Comparison of ENCODE assay signal across 20 cellular contexts in genomic region chrX:10103023-10103422, GRCh38. TPM values are rescaled to one million over a fixed set of nuclear protein-coding genes. Genes with fewer than 3 reads are reported as not detected.
DNase-seq lines count a peak whose midpoint lies in the region; ATAC-seq, FAIRE-seq and TF ChIP-seq lines count a peak whose summit lies in the region.
"Had no signal": no experiment of that assay in that cellular context is flagged by ENCODE, and none has a peak within 500 bp of the region (broad histone marks: within the 10 kb centered on the region; RNA-seq: fewer than 3 reads in every experiment).

No MANE protein-coding gene starts in this region.

- intact Hi-C loops in OCI-LY7 (cut with micrococcal nuclease; ENCODE audit: unreplicated experiment): no loop called here
- intact Hi-C loops in pancreas (cut with DNase I): no loop called here
- intact Hi-C loops in gastrocnemius medialis (cut with DNase I; ENCODE audit: low total_unique reads): no loop called here
- intact Hi-C loops in activated T-helper 1 cell treated with anti-CD3 and anti-CD28 coated beads, Interleukin-12 subunit alpha, Interleukin-12 subunit beta, Interleukin-2, Interleukin-4 antibody, amounts not matched to agents 30 ng/mL and 10 ng/mL and 1 ng/mL, durations not matched to agents 14 hours and 24 hours and 36 hours (cut with micrococcal nuclease): no loop called here

- no peaks in the 10 kb centered on the region for H3K9me3 Mint-ChIP-seq in activated T-helper 1 cell treated with anti-CD3 and anti-CD28 coated beads, Interleukin-12 subunit alpha, Interleukin-12 subunit beta, Interleukin-2, Interleukin-4 antibody, amounts not matched to agents 30 ng/mL and 10 ng/mL and 1 ng/mL, durations not matched to agents 14 hours and 24 hours and 36 hours
- H3K9me3 Mint-ChIP-seq: activated CD4-positive, alpha-beta memory T cell treated with anti-CD3 and anti-CD28 coated beads for 36 hours; CD4-positive, alpha-beta memory T cell; GM23338; stimulated activated memory B cell treated with anti-CD40 and anti-IgM and Interleukin-4, amounts not matched to agents 10 μg/mL and 1 μg/mL and 100 μg/mL, for 72 hours had no signal

- CTCF ChIA-PET in OCI-LY7 (lab: Charles Lee; ENCODE audit: unreplicated experiment): no interaction called here

- no peak for TF ChIP-seq POLR2A in gastrocnemius medialis (IDR thresholded peaks at IDR 0.05)

- H3K27ac ChIP-seq in BLaER1 treated with 17β-estradiol and CSF1 and Interleukin-3, amounts not matched to agents 10 nM and 100 nM: peak overlapping the region in 10 of 11 experiments; percentile 11 to 62 (median 41); a peak in 16 of 22 replicates
- H3K27ac ChIP-seq in OCI-LY7 (ENCODE audit: low read depth, low read length, poor library complexity, severe bottlenecking) (peak overlapping the region; percentile 40), pancreas (peak overlapping the region in 1 of 4 donors; percentile 9), gastrocnemius medialis (no peak overlapping the region)
- H3K27ac ChIP-seq: HL-60, left ventricle myocardium inferior had no signal

- TF ChIP-seq CTCF in OCI-LY7 (conservative IDR thresholded peaks at IDR 0.05; ENCODE audit: low read length) (no peak), epithelial cell of proximal tubule (conservative IDR thresholded peaks at IDR 0.05; ENCODE audit: low read depth, low read length) (no peak), pancreas (IDR thresholded peaks at IDR 0.05) (no peak), gastrocnemius medialis (IDR thresholded peaks at IDR 0.05 in 4 of 5, conservative IDR thresholded peaks at IDR 0.05 in 1 of 5) (no peak)

- H3K4me3 ChIP-seq in BLaER1 treated with 17β-estradiol and CSF1 and Interleukin-3, amounts not matched to agents 10 nM and 100 nM: 0 out of 20 replicates have a peak overlapping the region, but pooled peaks of 1 of the 10 experiments have one; percentile 22
- H3K4me3 ChIP-seq in OCI-LY7 (ENCODE audit: low read depth, low read length, poor library complexity, severe bottlenecking) (no peak overlapping the region), epithelial cell of proximal tubule (ENCODE audit: low read depth, low read length) (no peak overlapping the region), pancreas (no peak overlapping the region), gastrocnemius medialis (no peak overlapping the region)
- H3K4me3 ChIP-seq: GM23338, left ventricle myocardium inferior had no signal

- H3K36me3 ChIP-seq in BLaER1 treated with 17β-estradiol and CSF1 and Interleukin-3, amounts not matched to agents 10 nM and 100 nM: peaks cover 0 to 24% (median 15%) of the 10 kb centered on the region in 11 experiments; a peak in 11 of 22 replicates
- H3K36me3 ChIP-seq in OCI-LY7 (ENCODE audit: insufficient read depth, low read length) (peaks cover 33% of the 10 kb centered on the region), pancreas (no peaks in the 10 kb centered on the region), gastrocnemius medialis (no peaks in the 10 kb centered on the region)

- H3K27me3 Mint-ChIP-seq in activated T-helper 1 cell treated with anti-CD3 and anti-CD28 coated beads, Interleukin-12 subunit alpha, Interleukin-12 subunit beta, Interleukin-2, Interleukin-4 antibody, amounts not matched to agents 30 ng/mL and 10 ng/mL and 1 ng/mL, durations not matched to agents 14 hours and 24 hours and 36 hours (ENCODE audit: insufficient read depth): no peaks in the 10 kb centered on the region
- H3K27me3 Mint-ChIP-seq: activated CD4-positive, alpha-beta memory T cell treated with anti-CD3 and anti-CD28 coated beads for 36 hours; CD4-positive, alpha-beta memory T cell; naive thymus-derived CD4-positive, alpha-beta T cell; stimulated activated memory B cell treated with anti-CD40 and anti-IgM and Interleukin-4, amounts not matched to agents 10 μg/mL and 1 μg/mL and 100 μg/mL, for 72 hours had no signal

- peaks cover 31% of the 10 kb centered on the region for H3K36me3 Mint-ChIP-seq in activated T-helper 1 cell treated with anti-CD3 and anti-CD28 coated beads, Interleukin-12 subunit alpha, Interleukin-12 subunit beta, Interleukin-2, Interleukin-4 antibody, amounts not matched to agents 30 ng/mL and 10 ng/mL and 1 ng/mL, durations not matched to agents 14 hours and 24 hours and 36 hours (ENCODE audit: low read depth)
- H3K36me3 Mint-ChIP-seq: activated CD4-positive, alpha-beta memory T cell treated with anti-CD3 and anti-CD28 coated beads for 36 hours had no signal

- DNase-seq in OCI-LY7 (ENCODE audit: low spot score) (no peak), epithelial cell of proximal tubule (ENCODE audit: low read depth) (peak; percentile 32), pancreas (peak in 2 of 6 donors; percentile 17 to 29), gastrocnemius medialis (no peak)
- DNase-seq in stimulated activated CD4-positive, alpha-beta T cell treated with anti-CD3 and anti-CD28 coated beads, Interleukin-12 subunit alpha, Interleukin-12 subunit beta, amount 100 ng/mL, for 4 hours: no peak
- DNase-seq in activated T-helper 1 cell treated with anti-CD3 and anti-CD28 coated beads, Interleukin-12 subunit alpha, Interleukin-12 subunit beta, Interleukin-2, Interleukin-4 antibody, amounts not matched to agents 30 ng/mL and 10 ng/mL and 1 ng/mL, durations not matched to agents 14 hours and 24 hours and 36 hours (ENCODE audit: low spot score): no peak
- DNase-seq: activated CD4-positive, alpha-beta memory T cell treated with anti-CD3 and anti-CD28 coated beads for 36 hours; CD4-positive, alpha-beta memory T cell; left ventricle myocardium inferior; naive thymus-derived CD4-positive, alpha-beta T cell; NCI-H2029 treated with DMSO at 0.1 percent for 48 hours; right cardiac atrium; SHP77 treated with DMSO at 0.1 percent for 48 hours; stimulated activated CD4-positive, alpha-beta T cell treated with anti-CD3 and anti-CD28 coated beads, Interleukin-4, amount 100 ng/mL, for 24 hours had no signal

- FAIRE-seq in pancreas (lab: Jason Lieb, UNC): no peak
- FAIRE-seq: urothelium cell line had no signal

- ATAC-seq in pancreas: peak in 3 of 4 donors; percentile 21 to 42 (median 32)
- ATAC-seq in HG02678 (IDR thresholded peaks at IDR 0.05; ENCODE audit: unreplicated experiment): no peak
- ATAC-seq in gastrocnemius medialis: no peak
- ATAC-seq: GM23338; naive thymus-derived CD4-positive, alpha-beta T cell; right cardiac atrium; stimulated activated memory B cell treated with anti-CD40 and anti-IgM and Interleukin-4, amounts not matched to agents 10 μg/mL and 1 μg/mL and 100 μg/mL, for 72 hours had no signal

- H3K9me2 ChIP-seq in OCI-LY7 (ENCODE audit: insufficient read depth, low read length): no peaks in the 10 kb centered on the region

- no peak overlapping the region for H2AFZ ChIP-seq in OCI-LY7 (ENCODE audit: low read length)
- H2AFZ ChIP-seq: GM23338 had no signal

- H3K4me1 Mint-ChIP-seq in activated T-helper 1 cell treated with anti-CD3 and anti-CD28 coated beads, Interleukin-12 subunit alpha, Interleukin-12 subunit beta, Interleukin-2, Interleukin-4 antibody, amounts not matched to agents 30 ng/mL and 10 ng/mL and 1 ng/mL, durations not matched to agents 14 hours and 24 hours and 36 hours (ENCODE audit: low read depth): peaks cover 41% of the 10 kb centered on the region
- H3K4me1 Mint-ChIP-seq: GM23338 had no signal

- BruUV-seq in OCI-LY7 (replicated peaks; lab: Mats Ljungman, UMichigan): no TSS peak

- H3K27me3 ChIP-seq in BLaER1 treated with 17β-estradiol and CSF1 and Interleukin-3, amounts not matched to agents 10 nM and 100 nM: no peaks in the 10 kb centered on the region
- H3K27me3 ChIP-seq in pancreas (peaks cover 0 to 3% (median 0%) of the 10 kb centered on the region in 4 donors), gastrocnemius medialis (no peaks in the 10 kb centered on the region)

- in situ Hi-C loops in gastrocnemius medialis (cut with MboI; ENCODE audit: low sequenced_read_pairs in 4 of 4): no loop called here

- H4K20me1 ChIP-seq in BLaER1 treated with 17β-estradiol and CSF1 and Interleukin-3, amounts not matched to agents 10 nM and 100 nM: no peaks in the 10 kb centered on the region
- H4K20me1 ChIP-seq in OCI-LY7 (ENCODE audit: insufficient read depth, low read length): no peaks in the 10 kb centered on the region

- POLR2A ChIA-PET in OCI-LY7 (lab: Charles Lee): no interaction called here

- peaks cover 71 to 83% (median 78%) of the 10 kb centered on the region in 10 experiments for H3K4me1 ChIP-seq in BLaER1 treated with 17β-estradiol and CSF1 and Interleukin-3, amounts not matched to agents 10 nM and 100 nM
- H3K4me1 ChIP-seq in OCI-LY7 (ENCODE audit: insufficient read depth, low read length, poor library complexity, severe bottlenecking) (peaks cover 79% of the 10 kb centered on the region), pancreas (peaks cover 0 to 6% (median 0%) of the 10 kb centered on the region in 3 donors), gastrocnemius medialis (peaks cover 0 to 4% of the 10 kb centered on the region in 2 donors)

- H3K27ac Mint-ChIP-seq in activated T-helper 1 cell treated with anti-CD3 and anti-CD28 coated beads, Interleukin-12 subunit alpha, Interleukin-12 subunit beta, Interleukin-2, Interleukin-4 antibody, amounts not matched to agents 30 ng/mL and 10 ng/mL and 1 ng/mL, durations not matched to agents 14 hours and 24 hours and 36 hours: no peak overlapping the region
- H3K27ac Mint-ChIP-seq: activated CD4-positive, alpha-beta memory T cell treated with anti-CD3 and anti-CD28 coated beads for 36 hours; GM23338 had no signal

- H3K4me2 ChIP-seq in BLaER1 treated with 17β-estradiol and CSF1 and Interleukin-3, amounts not matched to agents 10 nM and 100 nM: peak overlapping the region; percentile 35 to 87 (median 69)
- no peak overlapping the region for H3K4me2 ChIP-seq in OCI-LY7 (ENCODE audit: low read length)
- H3K4me2 ChIP-seq: GM23338 had no signal

- H3K79me2 ChIP-seq in OCI-LY7 (ENCODE audit: insufficient read depth, low read depth, low read length): peaks cover 20% of the 10 kb centered on the region; the same call in 1 of the 2 replicates

- 45 to 66% methylated on average over 8 of the region's 8 CpGs for WGBS in pancreas, 2 donors

- peak overlapping the region in 2 of 11 experiments; percentile 28 to 31; a peak in 2 of 22 replicates for H3K9ac ChIP-seq in BLaER1 treated with 17β-estradiol and CSF1 and Interleukin-3, amounts not matched to agents 10 nM and 100 nM

- no peak overlapping the region for H3K4me3 Mint-ChIP-seq in activated T-helper 1 cell treated with anti-CD3 and anti-CD28 coated beads, Interleukin-12 subunit alpha, Interleukin-12 subunit beta, Interleukin-2, Interleukin-4 antibody, amounts not matched to agents 30 ng/mL and 10 ng/mL and 1 ng/mL, durations not matched to agents 14 hours and 24 hours and 36 hours
- H3K4me3 Mint-ChIP-seq: activated CD4-positive, alpha-beta memory T cell treated with anti-CD3 and anti-CD28 coated beads for 36 hours; CD4-positive, alpha-beta memory T cell; GM23338; naive thymus-derived CD4-positive, alpha-beta T cell; stimulated activated memory B cell treated with anti-CD40 and anti-IgM and Interleukin-4, amounts not matched to agents 10 μg/mL and 1 μg/mL and 100 μg/mL, for 72 hours had no signal

- H3K9me3 ChIP-seq in BLaER1 treated with 17β-estradiol and CSF1 and Interleukin-3, amounts not matched to agents 10 nM and 100 nM (replicated peaks in 1 of 11): peaks cover 0 to 15% (median 9%) of the 10 kb centered on the region in 11 experiments; a peak in 10 of 22 replicates
- H3K9me3 ChIP-seq in OCI-LY7 (ENCODE audit: low read length) (no peaks in the 10 kb centered on the region), pancreas (no peaks in the 10 kb centered on the region), gastrocnemius medialis (no peaks in the 10 kb centered on the region)
- H3K9me3 ChIP-seq: left ventricle myocardium inferior had no signal

RNA-seq across cellular contexts. Expression of gene CLCN4, which starts 53.8 kb away (rescaled TPM):
- total RNA-seq in OCI-LY7 (2014; rRNA removed; shearing (Covaris generic)): 7.8 and 11.1 TPM in 2 replicates
- total RNA-seq in OCI-LY7 (2022) (9.7 and 10.2 TPM in 2 replicates), epithelial cell of proximal tubule (1.2 and 4.4 TPM in 2 replicates), pancreas (1 to 10 TPM; 1.3 to 4.0 (median 2.4) TPM), gastrocnemius medialis (100 to 1,000 TPM in 1 of 4 donors, 10 to 100 TPM in 3; 72.5 to 307 (median 84.4) TPM)
- polyA plus RNA-seq in pancreas: 1 to 10 TPM in 1 of 2 donors, under 1 TPM in 1; 0.57 to 3.3 TPM
- total RNA-seq in activated T-helper 1 cell treated with anti-CD3 and anti-CD28 coated beads, Interleukin-12 subunit alpha, Interleukin-12 subunit beta, Interleukin-2, Interleukin-4 antibody, amounts not matched to agents 30 ng/mL and 10 ng/mL and 1 ng/mL, durations not matched to agents 14 hours and 24 hours and 36 hours: not detected in 2 replicates
- total RNA-seq: activated CD4-positive, alpha-beta memory T cell treated with anti-CD3 and anti-CD28 coated beads for 36 hours had no signal
- polyA plus RNA-seq: CD4-positive, alpha-beta memory T cell had no signal

Comparison
In these comparisons a context has a peak if more than half of its experiments do, and no peak if none do; other contexts are left out.
1. H3K27ac ChIP-seq: peak in BLaER1 treated with 17β-estradiol and CSF1 and Interleukin-3, amounts not matched to agents 10 nM and 100 nM (10 of 11) and OCI-LY7 (single experiment); none in gastrocnemius medialis (0 of 4).
2. ATAC-seq: peak in pancreas (3 of 4); none in HG02678 (single experiment) and gastrocnemius medialis (0 of 2).
3. RNA of gene CLCN4, which starts 53.8 kb away (total RNA-seq): 72.5 to 307 TPM in gastrocnemius medialis; 7.8 to 11.1 TPM in OCI-LY7, 1.3 to 4.0 TPM in pancreas, 1.2 to 4.4 TPM in epithelial cell of proximal tubule and not detected in activated T-helper 1 cell treated with anti-CD3 and anti-CD28 coated beads, Interleukin-12 subunit alpha, Interleukin-12 subunit beta, Interleukin-2, Interleukin-4 antibody, amounts not matched to agents 30 ng/mL and 10 ng/mL and 1 ng/mL, durations not matched to agents 14 hours and 24 hours and 36 hours; every median in the first group is over 4 times any median in the second.